Comparison of ENCODE assay signal across 15 cellular contexts in genomic region chr4:81492596-81492995, GRCh38. TPM values are rescaled to one million over a fixed set of nuclear protein-coding genes. Genes with fewer than 3 reads are reported as not detected.
A peak's percentile ranks its signal among the peaks of the same experiment; 100 is the strongest.
DNase-seq lines count a peak whose midpoint lies in the region; ATAC-seq and TF ChIP-seq lines count a peak whose summit lies in the region.
"Had no signal": no experiment of that assay in that cellular context is flagged by ENCODE, and none has a peak within 500 bp of the region (broad histone marks: within the 10 kb centered on the region; RNA-seq: fewer than 3 reads in every experiment).

No MANE protein-coding gene starts in this region.

- TF ChIP-seq CTCF in mesothelial cell of epicardium (IDR thresholded peaks at IDR 0.05; ENCODE audit: unreplicated experiment) (no peak), ascending aorta (IDR thresholded peaks at IDR 0.05) (no peak)

- no peaks in the 10 kb centered on the region for H3K4me1 ChIP-seq in ascending aorta

- H3K4me3 ChIP-seq in ascending aorta: no peak overlapping the region
- H3K4me3 ChIP-seq: K562, pancreas, tibial nerve had no signal

- no peaks in the 10 kb centered on the region for H3K9me3 ChIP-seq in ascending aorta
- H3K9me3 ChIP-seq: pancreas had no signal

- H3K9me3 Mint-ChIP-seq in stimulated activated naive CD8-positive, alpha-beta T cell treated with anti-CD3 and anti-CD28 coated beads, Interleukin-15, Interleukin-2, amounts not matched to agents 100 ng/mL and 50 ng/mL, for 24 hours: peaks cover 28% of the 10 kb centered on the region
- peaks cover 11% of the 10 kb centered on the region for H3K9me3 Mint-ChIP-seq in activated T-helper 17 cell treated with anti-CD3 and anti-CD28 coated beads, Interleukin-2, amount 50 U/mL, for 72 hours
- H3K9me3 Mint-ChIP-seq in mesothelial cell of epicardium: peaks cover 18% of the 10 kb centered on the region

- ATAC-seq in stimulated activated naive CD8-positive, alpha-beta T cell treated with anti-CD3 and anti-CD28 coated beads, Interleukin-15, Interleukin-2, amounts not matched to agents 100 U/mL and 50 U/mL, for 24 hours: no peak
- ATAC-seq in activated T-helper 17 cell treated with anti-CD3 and anti-CD28 coated beads, Interleukin-2, amount 50 U/mL, for 72 hours (replicated peaks): no peak
- no peak for ATAC-seq in HG02852 (IDR thresholded peaks at IDR 0.05; ENCODE audit: unreplicated experiment)
- ATAC-seq: K562 had no signal

- no peak for DNase-seq in stimulated activated naive CD8-positive, alpha-beta T cell treated with anti-CD3 and anti-CD28 coated beads, Interleukin-15, Interleukin-2, amounts not matched to agents 100 U/mL and 50 U/mL, for 24 hours
- DNase-seq in mesothelial cell of epicardium (ENCODE audit: low spot score in 2 of 2, unreplicated experiment in 2 of 2): no peak
- no peak for DNase-seq in ascending aorta (ENCODE audit: low spot score in 2 of 2)
- no peak for DNase-seq in middle frontal gyrus (ENCODE audit: extremely low spot score, low spot score)
- no peak for DNase-seq in A172 (ENCODE audit: low spot score)
- DNase-seq: mesendoderm, NCI-H146, NCI-H524 treated with DMSO at 0.1 percent for 48 hours, pancreas had no signal

- H3K4me1 Mint-ChIP-seq in stimulated activated naive CD8-positive, alpha-beta T cell treated with anti-CD3 and anti-CD28 coated beads, Interleukin-15, Interleukin-2, amounts not matched to agents 100 ng/mL and 50 ng/mL, for 24 hours (ENCODE audit: low read depth): peaks cover 69% of the 10 kb centered on the region
- H3K4me1 Mint-ChIP-seq in activated T-helper 17 cell treated with anti-CD3 and anti-CD28 coated beads, Interleukin-2, amount 50 U/mL, for 72 hours: peaks cover 40% of the 10 kb centered on the region
- peaks cover 14% of the 10 kb centered on the region for H3K4me1 Mint-ChIP-seq in mesothelial cell of epicardium

- H3K36me3 ChIP-seq in ascending aorta: no peaks in the 10 kb centered on the region
- H3K36me3 ChIP-seq: pancreas, tibial nerve had no signal

- peak overlapping the region; percentile 91 for H3K27ac Mint-ChIP-seq in stimulated activated naive CD8-positive, alpha-beta T cell treated with anti-CD3 and anti-CD28 coated beads, Interleukin-15, Interleukin-2, amounts not matched to agents 100 ng/mL and 50 ng/mL, for 24 hours
- peak overlapping the region; percentile 78 for H3K27ac Mint-ChIP-seq in activated T-helper 17 cell treated with anti-CD3 and anti-CD28 coated beads, Interleukin-2, amount 50 U/mL, for 72 hours
- peak overlapping the region; percentile 84 for H3K27ac Mint-ChIP-seq in mesothelial cell of epicardium

- intact Hi-C loops in ascending aorta (cut with DNase I): no loop called here

- H3K27ac ChIP-seq in ascending aorta: no peak overlapping the region
- H3K27ac ChIP-seq: tibial nerve had no signal

- peak overlapping the region; percentile 3 for H3K4me3 Mint-ChIP-seq in stimulated activated naive CD8-positive, alpha-beta T cell treated with anti-CD3 and anti-CD28 coated beads, Interleukin-15, Interleukin-2, amounts not matched to agents 100 ng/mL and 50 ng/mL, for 24 hours
- H3K4me3 Mint-ChIP-seq in activated T-helper 17 cell treated with anti-CD3 and anti-CD28 coated beads, Interleukin-2, amount 50 U/mL, for 72 hours: peak overlapping the region; percentile 28
- no peak overlapping the region for H3K4me3 Mint-ChIP-seq in mesothelial cell of epicardium

- no peaks in the 10 kb centered on the region for H3K27me3 ChIP-seq in ascending aorta
- H3K27me3 ChIP-seq: pancreas, tibial nerve had no signal

- no peaks in the 10 kb centered on the region for H3K27me3 Mint-ChIP-seq in stimulated activated naive CD8-positive, alpha-beta T cell treated with anti-CD3 and anti-CD28 coated beads, Interleukin-15, Interleukin-2, amounts not matched to agents 100 ng/mL and 50 ng/mL, for 24 hours
- no peaks in the 10 kb centered on the region for H3K27me3 Mint-ChIP-seq in activated T-helper 17 cell treated with anti-CD3 and anti-CD28 coated beads, Interleukin-2, amount 50 U/mL, for 72 hours
- H3K27me3 Mint-ChIP-seq in mesothelial cell of epicardium (ENCODE audit: low read depth): no peaks in the 10 kb centered on the region

- peaks cover 29% of the 10 kb centered on the region for H3K36me3 Mint-ChIP-seq in stimulated activated naive CD8-positive, alpha-beta T cell treated with anti-CD3 and anti-CD28 coated beads, Interleukin-15, Interleukin-2, amounts not matched to agents 100 ng/mL and 50 ng/mL, for 24 hours (ENCODE audit: low read depth)
- H3K36me3 Mint-ChIP-seq in activated T-helper 17 cell treated with anti-CD3 and anti-CD28 coated beads, Interleukin-2, amount 50 U/mL, for 72 hours (ENCODE audit: low read depth): peaks cover 6% of the 10 kb centered on the region
- H3K36me3 Mint-ChIP-seq in mesothelial cell of epicardium: peaks cover 4% of the 10 kb centered on the region

RNA-seq across cellular contexts. Expression of gene RASGEF1B, which starts 20.9 kb away (rescaled TPM):
- 1 to 10 TPM in 1 of 2 donors, under 1 TPM in 1; 0.61 to 8.1 TPM for total RNA-seq in activated T-helper 17 cell treated with anti-CD3 and anti-CD28 coated beads, Interleukin-2, amount 50 U/mL, for 72 hours
- total RNA-seq in mesothelial cell of epicardium (6.8 to 7.2 TPM (median 7.2 TPM) in 3 replicates), ascending aorta (8.4 TPM)
- total RNA-seq in A172 (2014; rRNA removed; shearing (Covaris generic)): not detected in 2 replicates
- total RNA-seq: RPMI7951 had no signal
